1 cellular context compared by ENCODE assay signal in genomic region chr11:64583296-64584262, GRCh38.
TF ChIP-seq lines count a peak whose summit lies in the region.

No MANE protein-coding gene starts in this region.

TF ChIP-seq in IMR-90, 13 proteins besides CTCF, POLR2A, EP300 and RAD21 (continued from another document):
- TF ChIP-seq ELK1 (IDR thresholded peaks at IDR 0.05; ENCODE audit: borderline replicate concordance, low read depth, low read length) (no peak), RFX5 (IDR thresholded peaks at IDR 0.05; ENCODE audit: low read depth, low read length) (no peak)
